27 cellular contexts compared by ENCODE assay signal in genomic region chr10:108319434-108320222, GRCh38.
"Had no signal": no experiment of that assay in that cellular context is flagged by ENCODE, and none has a peak within 500 bp of the region (broad histone marks: within the 10 kb centered on the region; RNA-seq: fewer than 3 reads in every experiment).

No MANE protein-coding gene starts in this region.

- FAIRE-seq: islet of Langerhans, kidney had no signal

- H3K27me3 Mint-ChIP-seq: memory B cell; naive thymus-derived CD8-positive, alpha-beta T cell; stimulated activated naive B cell treated with anti-CD40 and anti-IgM and Interleukin-4, amounts not matched to agents 10 μg/mL and 1 μg/mL and 100 μg/mL, for 72 hours had no signal

- H3K4me2 ChIP-seq: neural progenitor cell had no signal

- H3K27ac ChIP-seq: left ventricle myocardium inferior, neural progenitor cell, neutrophil, parathyroid adenoma, psoas muscle, right lobe of liver, stomach, testis, thyroid gland, transverse colon, upper lobe of left lung had no signal

- DNase-seq: head of caudate nucleus; hypothalamus; immature natural killer cell; kidney; left ventricle myocardium inferior; midbrain; naive thymus-derived CD8-positive, alpha-beta T cell; occipital lobe; psoas muscle; right lobe of liver; stimulated activated CD4-positive, alpha-beta T cell treated with anti-CD3 and anti-CD28 coated beads, Interleukin-12 subunit alpha, Interleukin-12 subunit beta, amount 100 ng/mL, for 4 hours; stimulated activated CD4-positive, alpha-beta T cell treated with anti-CD3 and anti-CD28 coated beads, Interleukin-15, amount 100 ng/mL, for 24 hours; stimulated activated CD4-positive, alpha-beta T cell treated with anti-CD3 and anti-CD28 coated beads, Interleukin-2, amount 100 ng/mL, for 24 hours; stimulated activated CD4-positive, alpha-beta T cell treated with anti-CD3 and anti-CD28 coated beads, Interleukin-4, amount 100 ng/mL, for 1 hour; stimulated activated naive B cell treated with anti-CD40 and anti-IgM and Interleukin-4, amounts not matched to agents 10 μg/mL and 1 μg/mL and 100 μg/mL, for 72 hours; stimulated activated naive CD8-positive, alpha-beta T cell treated with anti-CD3 and anti-CD28 coated beads, Interleukin-15, Interleukin-2, amounts not matched to agents 100 U/mL and 50 U/mL, for 24 hours; stomach; testis; thyroid gland; transverse colon; upper lobe of left lung had no signal

- H3K36me3 Mint-ChIP-seq: immature natural killer cell; memory B cell; naive thymus-derived CD8-positive, alpha-beta T cell; neural progenitor cell; stimulated activated naive B cell treated with anti-CD40 and anti-IgM and Interleukin-4, amounts not matched to agents 10 μg/mL and 1 μg/mL and 100 μg/mL, for 72 hours had no signal

- H3K4me3 ChIP-seq: left ventricle myocardium inferior, neural progenitor cell, psoas muscle, right lobe of liver, stomach, testis, thyroid gland, transverse colon, upper lobe of left lung had no signal

- ATAC-seq: naive thymus-derived CD8-positive, alpha-beta T cell; psoas muscle; right lobe of liver; stimulated activated naive B cell treated with anti-CD40 and anti-IgM and Interleukin-4, amounts not matched to agents 10 μg/mL and 1 μg/mL and 100 μg/mL, for 72 hours; stimulated activated naive CD8-positive, alpha-beta T cell treated with anti-CD3 and anti-CD28 coated beads, Interleukin-15, Interleukin-2, amounts not matched to agents 100 U/mL and 50 U/mL, for 24 hours had no signal

- H3K9me3 Mint-ChIP-seq: memory B cell, nephron, neural progenitor cell had no signal

- H3K4me3 Mint-ChIP-seq: immature natural killer cell; memory B cell; naive thymus-derived CD8-positive, alpha-beta T cell; nephron; neural progenitor cell; stimulated activated naive B cell treated with anti-CD40 and anti-IgM and Interleukin-4, amounts not matched to agents 10 μg/mL and 1 μg/mL and 100 μg/mL, for 72 hours had no signal

- H3K27ac Mint-ChIP-seq: immature natural killer cell; memory B cell; naive thymus-derived CD8-positive, alpha-beta T cell; nephron; neural progenitor cell; stimulated activated naive B cell treated with anti-CD40 and anti-IgM and Interleukin-4, amounts not matched to agents 10 μg/mL and 1 μg/mL and 100 μg/mL, for 72 hours had no signal

- H3K9me3 ChIP-seq: left ventricle myocardium inferior, neutrophil, psoas muscle, right lobe of liver, stomach, testis, thyroid gland, transverse colon, upper lobe of left lung had no signal

- H3K4me1 Mint-ChIP-seq: immature natural killer cell; memory B cell; naive thymus-derived CD8-positive, alpha-beta T cell; nephron; stimulated activated naive B cell treated with anti-CD40 and anti-IgM and Interleukin-4, amounts not matched to agents 10 μg/mL and 1 μg/mL and 100 μg/mL, for 72 hours had no signal

- H3K4me1 ChIP-seq: left ventricle myocardium inferior, parathyroid adenoma, psoas muscle, right lobe of liver, stomach, testis, thyroid gland, upper lobe of left lung had no signal

- H3K27me3 ChIP-seq: neutrophil, right lobe of liver, stomach, testis, thyroid gland, transverse colon, upper lobe of left lung had no signal

- H3K79me2 ChIP-seq: parathyroid adenoma had no signal

- H2AFZ ChIP-seq: neural progenitor cell, parathyroid adenoma had no signal

- H3K36me3 ChIP-seq: left ventricle myocardium inferior, neural progenitor cell, neutrophil, right lobe of liver, stomach, thyroid gland, transverse colon, upper lobe of left lung had no signal
